ENCODE assay signal across 10 cellular contexts in genomic region chr6:166955865-166956443, GRCh38. TPM values are rescaled to one million over a fixed set of nuclear protein-coding genes. Genes with fewer than 3 reads are reported as not detected.
A peak's percentile ranks its signal among the peaks of the same experiment; 100 is the strongest.
DNase-seq lines count a peak whose midpoint lies in the region; ATAC-seq, FAIRE-seq and TF ChIP-seq lines count a peak whose summit lies in the region.
"Had no signal": no experiment of that assay in that cellular context is flagged by ENCODE, and none has a peak within 500 bp of the region (broad histone marks: within the 10 kb centered on the region; RNA-seq: fewer than 3 reads in every experiment).

No MANE protein-coding gene starts in this region.

- BruUV-seq in GM12878 (replicated peaks; lab: Mats Ljungman, UMichigan), result TSS peak; percentile 66

- no peak overlapping the region for H3K27ac Mint-ChIP-seq in GM23338

- no peak overlapping the region for H3K27ac ChIP-seq in GM23338 (ENCODE audit: low read depth)
- H3K27ac ChIP-seq in GM12878 (ENCODE audit: control insufficient read depth, insufficient read depth), result peak overlapping the region; percentile 81
- no peak overlapping the region for H3K27ac ChIP-seq in stomach smooth muscle (ENCODE audit: low read length)

- no peak for TF ChIP-seq EP300 in GM12878 (IDR thresholded peaks at IDR 0.05; ENCODE audit: borderline replicate concordance in 1 of 2, control insufficient read depth in 1 of 2, low read depth in 2 of 2, low read length in 2 of 2)

- no peak for TF ChIP-seq POLR2A in GM12878 (IDR thresholded peaks at IDR 0.05; ENCODE audit: low read depth, low read length)

- SMC1A ChIA-PET in GM12878 (lab: Charles Lee; ENCODE audit: uncharacterized antibody, unreplicated experiment), result interaction anchor here (0.8 to 6.3 kb wide), 9 partner anchors 14 to 167 kb away, joined by 3 to 85 read pairs (median 3); partner anchors contain the start of gene CCR6

- RAD21 ChIA-PET in GM12878 (lab: Charles Lee; ENCODE audit: unreplicated experiment), result interaction anchor here (0.9 to 8.0 kb wide), 14 partner anchors 28 to 196 kb away, joined by 3 to 79 read pairs (median 8); partner anchors contain the start of genes CCR6 and CEP43

- no peaks in the 10 kb centered on the region for H3F3A ChIP-seq in GM23338 (replicated peaks; ENCODE audit: low read depth)

- H2AFZ ChIP-seq in GM23338 (peak overlapping the region; percentile 95), GM12878 (ENCODE audit: control insufficient read depth, low read depth, low read length) (peak overlapping the region; percentile 59)

- no peaks in the 10 kb centered on the region for H3K9me3 ChIP-seq in GM12878 (replicated peaks; ENCODE audit: control insufficient read depth, insufficient read depth, low read length)
- no peaks in the 10 kb centered on the region for H3K9me3 ChIP-seq in stomach smooth muscle (ENCODE audit: control insufficient read depth in 2 of 2, low read length in 2 of 2)

- no peaks in the 10 kb centered on the region for H3K9me2 ChIP-seq in GM23338 (ENCODE audit: insufficient read depth)

- peaks cover 6% of the 10 kb centered on the region; the same call in 1 of the 2 replicates for H3K79me2 ChIP-seq in GM23338 (replicated peaks; ENCODE audit: insufficient read depth)
- H3K79me2 ChIP-seq in GM12878 (ENCODE audit: control insufficient read depth, insufficient read depth, low read length), result peaks cover 50% of the 10 kb centered on the region

- H3K9me3 Mint-ChIP-seq in GM23338, result peaks cover 4% of the 10 kb centered on the region

- ATAC-seq in GM23338 (peak; percentile 69), GM12878 (peak; percentile 12)

- H4K20me1 ChIP-seq in GM23338 (replicated peaks; ENCODE audit: insufficient read depth) (no peaks in the 10 kb centered on the region; the same call in 1 of the 2 replicates), GM12878 (ENCODE audit: control insufficient read depth, insufficient read depth) (no peaks in the 10 kb centered on the region)

- peaks cover 11% of the 10 kb centered on the region for H3K27me3 Mint-ChIP-seq in GM23338 (ENCODE audit: insufficient read depth, low read depth, poor library complexity)

- CTCF ChIA-PET in GM12878 (lab: Yijun Ruan, JAX), result interaction anchor here (0.9 to 10.8 kb wide), 5 partner anchors 34 to 185 kb away, joined by 3 to 139 read pairs (median 4); no protein-coding TSS in a partner anchor

- TF ChIP-seq CTCF in GM23338 (conservative IDR thresholded peaks at IDR 0.05; ENCODE audit: low read depth in 2 of 2) (no peak), GM12878 (IDR thresholded peaks at IDR 0.05 in 2 of 3, conservative IDR thresholded peaks at IDR 0.05 in 1 of 3; ENCODE audit: control insufficient read depth in 2 of 3, extremely low read depth in 1 of 3, insufficient read depth in 1 of 3, low read depth in 3 of 3, low read length in 3 of 3) (no peak), kidney epithelial cell (IDR thresholded peaks at IDR 0.05; ENCODE audit: insufficient read depth, low read length, poor library complexity, severe bottlenecking) (no peak)

- in situ Hi-C loops in GM12878 (cut with MboI), result no loop called here

- no peak for TF ChIP-seq RAD21 in GM12878 (IDR thresholded peaks at IDR 0.05; ENCODE audit: insufficient read depth, low read depth, low read length)

- H3K4me3 Mint-ChIP-seq in GM23338, result peak overlapping the region; percentile 77

- H3K4me1 Mint-ChIP-seq in GM23338, result peaks cover 27% of the 10 kb centered on the region

- FAIRE-seq in GM12878 (lab: Jason Lieb, UNC), result no peak
- FAIRE-seq: colon, G401.6 had no signal

- H3K4me1 ChIP-seq in GM23338 (ENCODE audit: insufficient read depth) (peaks cover 12% of the 10 kb centered on the region), GM12878 (ENCODE audit: control insufficient read depth, insufficient read depth, low read length) (peaks cover 52% of the 10 kb centered on the region), stomach smooth muscle (ENCODE audit: control insufficient read depth, insufficient read depth, low read length) (peaks cover 23% of the 10 kb centered on the region)

- H3K9ac ChIP-seq in GM12878 (ENCODE audit: control insufficient read depth, insufficient read depth, low read length) (peak overlapping the region; percentile 83), stomach smooth muscle (ENCODE audit: low read length in 2 of 2) (peak overlapping the region; percentile 47 to 51)

- H3K4me2 ChIP-seq in GM23338 (peak overlapping the region; percentile 94), GM12878 (ENCODE audit: control insufficient read depth, insufficient read depth) (peak overlapping the region; percentile 85; the same call in 1 of the 2 replicates)

- POLR2A ChIA-PET in GM12878 (lab: Charles Lee), result interaction anchor here (1.0 to 2.0 kb wide), 7 partner anchors 44 to 196 kb away, joined by 3 to 9 read pairs (median 5); partner anchors contain the start of gene CEP43

- peak; percentile 19 to 44 for DNase-seq in NCI-H2081 (lab: John Stamatoyannopoulos, UW)
- DNase-seq in NCI-H2081 treated with DMSO at 0.1 percent for 48 hours (lab: John Stamatoyannopoulos, UW), result no peak
- DNase-seq in GM23338 (ENCODE audit: low spot score), result peak; percentile 80
- peak; percentile 66 for DNase-seq in NCI-H1105 treated with DMSO at 0.1 percent for 48 hours (lab: John Stamatoyannopoulos, UW)
- no peak for DNase-seq in GM12878 (ENCODE audit: low read depth, low spot score)
- no peak for DNase-seq in kidney epithelial cell (ENCODE audit: low read depth)
- no peak for DNase-seq in NCI-H1694 (lab: John Stamatoyannopoulos, UW)

- peaks cover 18% of the 10 kb centered on the region for H3K36me3 Mint-ChIP-seq in GM23338 (ENCODE audit: low read depth)

- H3K36me3 ChIP-seq in GM23338 (ENCODE audit: insufficient read depth) (no peaks in the 10 kb centered on the region), GM12878 (ENCODE audit: control insufficient read depth in 2 of 2, insufficient read depth in 2 of 2, low read length in 1 of 2) (peaks cover 3% of the 10 kb centered on the region in 2 experiments; a peak in 3 of 4 replicates), kidney epithelial cell (ENCODE audit: control insufficient read depth, insufficient read depth, low read length) (no peaks in the 10 kb centered on the region), stomach smooth muscle (ENCODE audit: control insufficient read depth in 2 of 2, insufficient read depth in 2 of 2, low read length in 2 of 2) (peaks cover 2 to 3% of the 10 kb centered on the region in 2 donors)

- intact Hi-C loops in GM12878 (cut with micrococcal nuclease; ENCODE audit: unreplicated experiment), result loop anchor here (5.0 to 10.0 kb wide), 2 partner anchors 91 to 169 kb away; partner anchors contain the start of gene CCR6

- H3K27me3 ChIP-seq in GM23338 (ENCODE audit: insufficient read depth), result peaks cover 4% of the 10 kb centered on the region; the same call in 1 of the 2 replicates
- no peaks in the 10 kb centered on the region for H3K27me3 ChIP-seq in GM12878 (replicated peaks in 1 of 2; ENCODE audit: control insufficient read depth in 2 of 2, insufficient read depth in 2 of 2, low read length in 1 of 2)
- no peaks in the 10 kb centered on the region for H3K27me3 ChIP-seq in kidney epithelial cell (ENCODE audit: control insufficient read depth, insufficient read depth, low read length)
- no peaks in the 10 kb centered on the region for H3K27me3 ChIP-seq in stomach smooth muscle (ENCODE audit: control insufficient read depth in 1 of 2, insufficient read depth in 2 of 2, low read length in 2 of 2)

- WGBS in GM12878 (ENCODE audit: insufficient coverage, insufficient replicate concordance, low lambda C conversion rate, missing lambda C conversion rate), result 2% methylated on average over 52 of the region's 54 CpGs

- H3K4me3 ChIP-seq in GM23338 (peak overlapping the region; percentile 89), GM12878 (peak overlapping the region; percentile 94), kidney epithelial cell (ENCODE audit: low read depth, low read length) (peak overlapping the region; percentile 65), stomach smooth muscle (ENCODE audit: low read length in 2 of 2) (peak overlapping the region; percentile 80 to 81)

RNA-seq across cellular contexts. Expression of gene RNASET2, which starts 0.4 kb away (rescaled TPM):
- total RNA-seq in GM23338 (2014; rRNA removed; shearing (Covaris generic)), result 51.4 and 62.8 TPM in 2 replicates
- polyA plus RNA-seq in GM23338 (2016; fragmentation: Nextera tagmentation; extraction: Ambion mirVana) (40.5 and 44.3 TPM in 2 replicates), GM12878 (2011; rRNA removed) (219 and 225 TPM in 2 replicates), GM12878 (2014; fragmentation: Illumina TruSeq; extraction: Trizol) (42.6 and 48.4 TPM in 2 replicates), GM12878 (2014; fragmentation: Nextera tagmentation; extraction: Ambion mirVana) (10 to 100 TPM in 1 of 2 experiments, 1 to 10 TPM in 1; 5.5 to 17.8 TPM), GM12878 (2014; rRNA removed) (72.0 and 83.6 TPM in 2 replicates), GM12878 (2016; fragmentation: Nextera tagmentation; extraction: Ambion mirVana) (10 to 100 TPM; 42.7 to 51.9 TPM)
- 778 and 864 TPM in 2 replicates for total RNA-seq in GM12878 (2013; cell fraction: nucleolus; rRNA removed)
- total RNA-seq in GM12878 (2014; rRNA removed) (76.4 and 78.7 TPM in 2 replicates), GM12878 (2014; rRNA removed; fragmentation: Illumina TruSeq; extraction: Trizol) (40.3 and 41.7 TPM in 2 replicates), GM12878 (2021) (62.1 and 62.9 TPM in 2 replicates), kidney epithelial cell (113 and 139 TPM in 2 replicates)
- polyA plus RNA-seq in GM12878 (2011; ENCODE audit: low read depth), result 161 TPM
- 185 and 191 TPM in 2 replicates for polyA plus RNA-seq in GM12878 (2011; cell fraction: cytosol; rRNA removed)
- polyA plus RNA-seq in GM12878 (2011; cell fraction: nucleus; rRNA removed), result 230 and 250 TPM in 2 replicates
- 229 and 240 TPM in 2 replicates for polyA plus RNA-seq in GM12878 (2012)
- polyA minus RNA-seq in GM12878 (2011; rRNA and poly(A)+ RNA removed), result 130 and 135 TPM in 2 replicates
- 49.0 and 51.5 TPM in 2 replicates for polyA minus RNA-seq in GM12878 (2011; cell fraction: cytosol; rRNA and poly(A)+ RNA removed)
- 54.8 and 76.5 TPM in 2 replicates for polyA minus RNA-seq in GM12878 (2011; cell fraction: nucleus; rRNA and poly(A)+ RNA removed)

RNA-seq across cellular contexts. Expression of gene CEP43, which starts 43.2 kb away (rescaled TPM):
- total RNA-seq in GM23338 (2014; rRNA removed; shearing (Covaris generic)), result 43.1 and 44.3 TPM in 2 replicates
- polyA plus RNA-seq in GM23338 (2016; fragmentation: Nextera tagmentation; extraction: Ambion mirVana) (33.8 and 39.9 TPM in 2 replicates), GM12878 (2011; rRNA removed) (49.9 and 77.7 TPM in 2 replicates), GM12878 (2014; fragmentation: Illumina TruSeq; extraction: Trizol) (27.3 and 33.7 TPM in 2 replicates), GM12878 (2014; fragmentation: Nextera tagmentation; extraction: Ambion mirVana) (10 to 100 TPM in 1 of 2 experiments, 1 to 10 TPM in 1; 7.7 to 11.4 TPM), GM12878 (2014; rRNA removed) (23.8 and 23.9 TPM in 2 replicates), GM12878 (2016; fragmentation: Nextera tagmentation; extraction: Ambion mirVana) (10 to 100 TPM; 41.8 to 44.2 TPM)
- 100 and 101 TPM in 2 replicates for total RNA-seq in GM12878 (2013; cell fraction: nucleolus; rRNA removed)
- total RNA-seq in GM12878 (2014; rRNA removed) (16.3 and 23.1 TPM in 2 replicates), GM12878 (2014; rRNA removed; fragmentation: Illumina TruSeq; extraction: Trizol) (23.4 and 25.4 TPM in 2 replicates), GM12878 (2021) (16.5 and 19.5 TPM in 2 replicates), kidney epithelial cell (13.8 and 21.1 TPM in 2 replicates)
- 7.2 TPM for polyA plus RNA-seq in GM12878 (2011; ENCODE audit: low read depth)
- polyA plus RNA-seq in GM12878 (2011; cell fraction: cytosol; rRNA removed), result 14.3 and 14.7 TPM in 2 replicates
- 65.4 and 73.5 TPM in 2 replicates for polyA plus RNA-seq in GM12878 (2011; cell fraction: nucleus; rRNA removed)
- 12.1 and 15.9 TPM in 2 replicates for polyA plus RNA-seq in GM12878 (2012)
- 22.0 and 27.0 TPM in 2 replicates for polyA minus RNA-seq in GM12878 (2011; rRNA and poly(A)+ RNA removed)
- polyA minus RNA-seq in GM12878 (2011; cell fraction: cytosol; rRNA and poly(A)+ RNA removed), result 10.0 and 11.5 TPM in 2 replicates
- 25.6 and 30.8 TPM in 2 replicates for polyA minus RNA-seq in GM12878 (2011; cell fraction: nucleus; rRNA and poly(A)+ RNA removed)

Comparison
In these comparisons a context has a peak if more than half of its experiments do, and no peak if none do; other contexts are left out.
1. DNase-seq: peak in NCI-H2081 (2 of 2), GM23338 (single experiment) and NCI-H1105 treated with DMSO at 0.1 percent for 48 hours (single experiment); none in NCI-H2081 treated with DMSO at 0.1 percent for 48 hours (single experiment), GM12878 (single experiment), kidney epithelial cell (single experiment) and NCI-H1694 (single experiment).
2. Peak in every context shown above with its lines, with median percentiles within 50 percentile points of each other: H3K4me3 ChIP-seq.